1 cellular context compared by ENCODE assay signal in genomic region chr2:96608459-96609455, GRCh38.
TF ChIP-seq lines count a peak whose summit lies in the region.

No MANE protein-coding gene starts in this region.

TF ChIP-seq in K562, 482 proteins besides CTCF, POLR2A, EP300 and RAD21 (continued from another document and continues in another):
- TF ChIP-seq STAT6 (CRISPR knock-in tag; IDR thresholded peaks at IDR 0.05), result no peak
- no peak for TF ChIP-seq ELF4 (CRISPR knock-in tag; IDR thresholded peaks at IDR 0.05)
- TF ChIP-seq HES1 (IDR thresholded peaks at IDR 0.05; ENCODE audit: low read depth), result no peak
- TF ChIP-seq SPI1 (IDR thresholded peaks at IDR 0.05; ENCODE audit: borderline replicate concordance, low read depth, low read length), result no peak
- 0 out of 2 replicates have a peak, but pooled peaks have one; percentile 11 for TF ChIP-seq NFE2L1 (tag; IDR thresholded peaks at IDR 0.05; ENCODE audit: borderline replicate concordance, low read depth)
- no peak for TF ChIP-seq SP1 (CRISPR knock-in tag; IDR thresholded peaks at IDR 0.05)
- TF ChIP-seq RBBP5 (IDR thresholded peaks at IDR 0.05; ENCODE audit: borderline replicate concordance, insufficient read depth, low read length, poor library complexity, severe bottlenecking), result no peak
- no peak for TF ChIP-seq IRF2 (CRISPR knock-in tag; IDR thresholded peaks at IDR 0.05)
- TF ChIP-seq, protein P1, sequence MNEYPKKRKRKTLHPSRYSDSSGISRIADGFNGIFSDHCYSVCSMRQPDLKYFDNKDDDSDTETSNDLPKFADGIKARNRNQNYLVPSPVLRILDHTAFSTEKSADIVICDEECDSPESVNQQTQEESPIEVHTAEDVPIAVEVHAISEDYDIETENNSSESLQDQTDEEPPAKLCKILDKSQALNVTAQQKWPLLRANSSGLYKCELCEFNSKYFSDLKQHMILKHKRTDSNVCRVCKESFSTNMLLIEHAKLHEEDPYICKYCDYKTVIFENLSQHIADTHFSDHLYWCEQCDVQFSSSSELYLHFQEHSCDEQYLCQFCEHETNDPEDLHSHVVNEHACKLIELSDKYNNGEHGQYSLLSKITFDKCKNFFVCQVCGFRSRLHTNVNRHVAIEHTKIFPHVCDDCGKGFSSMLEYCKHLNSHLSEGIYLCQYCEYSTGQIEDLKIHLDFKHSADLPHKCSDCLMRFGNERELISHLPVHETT (CRISPR knock-in tag; conservative IDR thresholded peaks at IDR 0.05 in 1 of 2, IDR thresholded peaks at IDR 0.05 in 1 of 2), result no peak
- TF ChIP-seq NR2F6 (CRISPR knock-in tag; IDR thresholded peaks at IDR 0.05), result no peak
- TF ChIP-seq SOX6 (IDR thresholded peaks at IDR 0.05), result 0 out of 2 replicates have a peak, but pooled peaks have one; percentile 23
- 0 out of 2 replicates have a peak, but pooled peaks have one; percentile 30 for TF ChIP-seq ZNF316 (IDR thresholded peaks at IDR 0.05)
- TF ChIP-seq ETS2 (tag; IDR thresholded peaks at IDR 0.05; ENCODE audit: borderline replicate concordance, poor library complexity, severe bottlenecking), result no peak
- peak; percentile 57; the same call in 1 of the 2 replicates for TF ChIP-seq C11orf30 (IDR thresholded peaks at IDR 0.05; ENCODE audit: low read depth)
- TF ChIP-seq, protein P2, sequence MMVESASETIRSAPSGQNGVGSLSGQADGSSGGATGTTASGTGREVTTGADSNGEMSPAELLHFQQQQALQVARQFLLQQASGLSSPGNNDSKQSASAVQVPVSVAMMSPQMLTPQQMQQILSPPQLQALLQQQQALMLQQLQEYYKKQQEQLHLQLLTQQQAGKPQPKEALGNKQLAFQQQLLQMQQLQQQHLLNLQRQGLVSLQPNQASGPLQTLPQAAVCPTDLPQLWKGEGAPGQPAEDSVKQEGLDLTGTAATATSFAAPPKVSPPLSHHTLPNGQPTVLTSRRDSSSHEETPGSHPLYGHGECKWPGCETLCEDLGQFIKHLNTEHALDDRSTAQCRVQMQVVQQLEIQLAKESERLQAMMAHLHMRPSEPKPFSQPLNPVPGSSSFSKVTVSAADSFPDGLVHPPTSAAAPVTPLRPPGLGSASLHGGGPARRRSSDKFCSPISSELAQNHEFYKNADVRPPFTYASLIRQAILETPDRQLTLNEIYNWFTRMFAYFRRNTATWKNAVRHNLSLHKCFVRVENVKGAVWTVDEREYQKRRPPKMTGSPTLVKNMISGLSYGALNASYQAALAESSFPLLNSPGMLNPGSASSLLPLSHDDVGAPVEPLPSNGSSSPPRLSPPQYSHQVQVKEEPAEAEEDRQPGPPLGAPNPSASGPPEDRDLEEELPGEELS (CRISPR knock-in tag; IDR thresholded peaks at IDR 0.05; ENCODE audit: borderline replicate concordance), result no peak
- peak; percentile 44; the same call in 1 of the 2 replicates for TF ChIP-seq ESRRA (IDR thresholded peaks at IDR 0.05; ENCODE audit: borderline replicate concordance, low read depth)
- TF ChIP-seq, protein P3, sequence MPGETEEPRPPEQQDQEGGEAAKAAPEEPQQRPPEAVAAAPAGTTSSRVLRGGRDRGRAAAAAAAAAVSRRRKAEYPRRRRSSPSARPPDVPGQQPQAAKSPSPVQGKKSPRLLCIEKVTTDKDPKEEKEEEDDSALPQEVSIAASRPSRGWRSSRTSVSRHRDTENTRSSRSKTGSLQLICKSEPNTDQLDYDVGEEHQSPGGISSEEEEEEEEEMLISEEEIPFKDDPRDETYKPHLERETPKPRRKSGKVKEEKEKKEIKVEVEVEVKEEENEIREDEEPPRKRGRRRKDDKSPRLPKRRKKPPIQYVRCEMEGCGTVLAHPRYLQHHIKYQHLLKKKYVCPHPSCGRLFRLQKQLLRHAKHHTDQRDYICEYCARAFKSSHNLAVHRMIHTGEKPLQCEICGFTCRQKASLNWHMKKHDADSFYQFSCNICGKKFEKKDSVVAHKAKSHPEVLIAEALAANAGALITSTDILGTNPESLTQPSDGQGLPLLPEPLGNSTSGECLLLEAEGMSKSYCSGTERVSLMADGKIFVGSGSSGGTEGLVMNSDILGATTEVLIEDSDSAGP (CRISPR knock-in tag; IDR thresholded peaks at IDR 0.05), result no peak
- TF ChIP-seq RBM17 (IDR thresholded peaks at IDR 0.05; ENCODE audit: borderline replicate concordance, low read depth, low read length), result no peak
- TF ChIP-seq EWSR1 (IDR thresholded peaks at IDR 0.05; ENCODE audit: borderline replicate concordance, low read depth, partially characterized antibody), result no peak
- no peak for TF ChIP-seq NR2C2 (CRISPR knock-in tag; IDR thresholded peaks at IDR 0.05)
- peak; percentile 68 for TF ChIP-seq NR2C2 (tag; IDR thresholded peaks at IDR 0.05)
- TF ChIP-seq HOXB6 (CRISPR knock-in tag; IDR thresholded peaks at IDR 0.05; ENCODE audit: borderline replicate concordance), result no peak
- TF ChIP-seq MAFK (IDR thresholded peaks at IDR 0.05; ENCODE audit: low read length), result peak; percentile 47; the same call in 1 of the 2 replicates
- no peak for TF ChIP-seq ZBTB11 (CRISPR knock-in tag; IDR thresholded peaks at IDR 0.05)
- no peak for TF ChIP-seq GATAD2A (IDR thresholded peaks at IDR 0.05)
- TF ChIP-seq MAFG (tag; conservative IDR thresholded peaks at IDR 0.05), result peak; percentile 68
- no peak for TF ChIP-seq NR2C1 (IDR thresholded peaks at IDR 0.05)
- TF ChIP-seq NR2C1 (tag; IDR thresholded peaks at IDR 0.05), result 0 out of 2 replicates have a peak, but pooled peaks have one; percentile 21
- TF ChIP-seq RUNX1 (IDR thresholded peaks at IDR 0.05; ENCODE audit: low read depth), result no peak
- TF ChIP-seq, protein P4, sequence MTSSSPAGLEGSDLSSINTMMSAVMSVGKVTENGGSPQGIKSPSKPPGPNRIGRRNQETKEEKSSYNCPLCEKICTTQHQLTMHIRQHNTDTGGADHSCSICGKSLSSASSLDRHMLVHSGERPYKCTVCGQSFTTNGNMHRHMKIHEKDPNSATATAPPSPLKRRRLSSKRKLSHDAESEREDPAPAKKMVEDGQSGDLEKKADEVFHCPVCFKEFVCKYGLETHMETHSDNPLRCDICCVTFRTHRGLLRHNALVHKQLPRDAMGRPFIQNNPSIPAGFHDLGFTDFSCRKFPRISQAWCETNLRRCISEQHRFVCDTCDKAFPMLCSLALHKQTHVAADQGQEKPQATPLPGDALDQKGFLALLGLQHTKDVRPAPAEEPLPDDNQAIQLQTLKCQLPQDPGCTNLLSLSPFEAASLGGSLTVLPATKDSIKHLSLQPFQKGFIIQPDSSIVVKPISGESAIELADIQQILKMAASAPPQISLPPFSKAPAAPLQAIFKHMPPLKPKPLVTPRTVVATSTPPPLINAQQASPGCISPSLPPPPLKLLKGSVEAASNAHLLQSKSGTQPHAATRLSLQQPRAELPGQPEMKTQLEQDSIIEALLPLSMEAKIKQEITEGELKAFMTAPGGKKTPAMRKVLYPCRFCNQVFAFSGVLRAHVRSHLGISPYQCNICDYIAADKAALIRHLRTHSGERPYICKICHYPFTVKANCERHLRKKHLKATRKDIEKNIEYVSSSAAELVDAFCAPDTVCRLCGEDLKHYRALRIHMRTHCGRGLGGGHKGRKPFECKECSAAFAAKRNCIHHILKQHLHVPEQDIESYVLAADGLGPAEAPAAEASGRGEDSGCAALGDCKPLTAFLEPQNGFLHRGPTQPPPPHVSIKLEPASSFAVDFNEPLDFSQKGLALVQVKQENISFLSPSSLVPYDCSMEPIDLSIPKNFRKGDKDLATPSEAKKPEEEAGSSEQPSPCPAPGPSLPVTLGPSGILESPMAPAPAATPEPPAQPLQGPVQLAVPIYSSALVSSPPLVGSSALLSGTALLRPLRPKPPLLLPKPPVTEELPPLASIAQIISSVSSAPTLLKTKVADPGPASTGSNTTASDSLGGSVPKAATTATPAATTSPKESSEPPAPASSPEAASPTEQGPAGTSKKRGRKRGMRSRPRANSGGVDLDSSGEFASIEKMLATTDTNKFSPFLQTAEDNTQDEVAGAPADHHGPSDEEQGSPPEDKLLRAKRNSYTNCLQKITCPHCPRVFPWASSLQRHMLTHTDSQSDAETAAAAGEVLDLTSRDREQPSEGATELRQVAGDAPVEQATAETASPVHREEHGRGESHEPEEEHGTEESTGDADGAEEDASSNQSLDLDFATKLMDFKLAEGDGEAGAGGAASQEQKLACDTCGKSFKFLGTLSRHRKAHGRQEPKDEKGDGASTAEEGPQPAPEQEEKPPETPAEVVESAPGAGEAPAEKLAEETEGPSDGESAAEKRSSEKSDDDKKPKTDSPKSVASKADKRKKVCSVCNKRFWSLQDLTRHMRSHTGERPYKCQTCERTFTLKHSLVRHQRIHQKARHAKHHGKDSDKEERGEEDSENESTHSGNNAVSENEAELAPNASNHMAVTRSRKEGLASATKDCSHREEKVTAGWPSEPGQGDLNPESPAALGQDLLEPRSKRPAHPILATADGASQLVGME (CRISPR knock-in tag; IDR thresholded peaks at IDR 0.05), result no peak
- TF ChIP-seq TFE3 (CRISPR knock-in tag; IDR thresholded peaks at IDR 0.05), result no peak
- peak; percentile 15; the same call in 1 of the 2 replicates for TF ChIP-seq JUND (IDR thresholded peaks at IDR 0.05; ENCODE audit: borderline replicate concordance, low read depth, low read length)
- no peak for TF ChIP-seq JUND (tag; IDR thresholded peaks at IDR 0.05; ENCODE audit: borderline replicate concordance, low read depth, low read length)
- TF ChIP-seq ZSCAN32 (CRISPR knock-in tag; IDR thresholded peaks at IDR 0.05), result no peak
- TF ChIP-seq MCM3 (IDR thresholded peaks at IDR 0.05), result no peak
- TF ChIP-seq ARNT (IDR thresholded peaks at IDR 0.05), result no peak
- TF ChIP-seq ATF6 (CRISPR knock-in tag; IDR thresholded peaks at IDR 0.05), result no peak
- no peak for TF ChIP-seq TCFL5 (CRISPR knock-in tag; conservative IDR thresholded peaks at IDR 0.05)
